1 cellular context compared by ENCODE assay signal in genomic region chr5:1905108-1905507, GRCh38.
TF ChIP-seq lines count a peak whose summit lies in the region.

No MANE protein-coding gene starts in this region.

TF ChIP-seq in HEK293, 187 proteins besides CTCF, POLR2A, EP300 and RAD21 (continued from another document):
- TF ChIP-seq PRDM4 (tag by site-specific recombination; IDR thresholded peaks at IDR 0.05) = no peak
